Comparison of ENCODE assay signal across 8 cellular contexts in the genomic region with DNA sequence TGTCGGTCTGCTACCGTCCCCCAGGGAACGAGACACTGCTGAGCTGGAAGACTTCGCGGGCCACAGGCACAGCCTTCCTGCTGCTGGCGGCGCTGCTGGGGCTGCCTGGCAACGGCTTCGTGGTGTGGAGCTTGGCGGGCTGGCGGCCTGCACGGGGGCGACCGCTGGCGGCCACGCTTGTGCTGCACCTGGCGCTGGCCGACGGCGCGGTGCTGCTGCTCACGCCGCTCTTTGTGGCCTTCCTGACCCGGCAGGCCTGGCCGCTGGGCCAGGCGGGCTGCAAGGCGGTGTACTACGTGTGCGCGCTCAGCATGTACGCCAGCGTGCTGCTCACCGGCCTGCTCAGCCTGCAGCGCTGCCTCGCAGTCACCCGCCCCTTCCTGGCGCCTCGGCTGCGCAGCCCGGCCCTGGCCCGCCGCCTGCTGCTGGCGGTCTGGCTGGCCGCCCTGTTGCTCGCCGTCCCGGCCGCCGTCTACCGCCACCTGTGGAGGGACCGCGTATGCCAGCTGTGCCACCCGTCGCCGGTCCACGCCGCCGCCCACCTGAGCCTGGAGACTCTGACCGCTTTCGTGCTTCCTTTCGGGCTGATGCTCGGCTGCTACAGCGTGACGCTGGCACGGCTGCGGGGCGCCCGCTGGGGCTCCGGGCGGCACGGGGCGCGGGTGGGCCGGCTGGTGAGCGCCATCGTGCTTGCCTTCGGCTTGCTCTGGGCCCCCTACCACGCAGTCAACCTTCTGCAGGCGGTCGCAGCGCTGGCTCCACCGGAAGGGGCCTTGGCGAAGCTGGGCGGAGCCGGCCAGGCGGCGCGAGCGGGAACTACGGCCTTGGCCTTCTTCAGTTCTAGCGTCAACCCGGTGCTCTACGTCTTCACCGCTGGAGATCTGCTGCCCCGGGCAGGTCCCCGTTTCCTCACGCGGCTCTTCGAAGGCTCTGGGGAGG. TPM values are rescaled to one million over a fixed set of nuclear protein-coding genes. Genes with fewer than 3 reads are reported as not detected.
DNase-seq lines count a peak whose midpoint lies in the region; ATAC-seq lines count a peak whose summit lies in the region.

A gene with protein sequence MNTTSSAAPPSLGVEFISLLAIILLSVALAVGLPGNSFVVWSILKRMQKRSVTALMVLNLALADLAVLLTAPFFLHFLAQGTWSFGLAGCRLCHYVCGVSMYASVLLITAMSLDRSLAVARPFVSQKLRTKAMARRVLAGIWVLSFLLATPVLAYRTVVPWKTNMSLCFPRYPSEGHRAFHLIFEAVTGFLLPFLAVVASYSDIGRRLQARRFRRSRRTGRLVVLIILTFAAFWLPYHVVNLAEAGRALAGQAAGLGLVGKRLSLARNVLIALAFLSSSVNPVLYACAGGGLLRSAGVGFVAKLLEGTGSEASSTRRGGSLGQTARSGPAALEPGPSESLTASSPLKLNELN (plus strand): TSS at position 837 of the 939 bp plus-strand sequence. CDS start 4,150 bp downstream, outside the sequence.

- peak within 1 kb of the TSS; percentile 87 for H3K4me3 Mint-ChIP-seq in activated CD4-positive, alpha-beta memory T cell treated with anti-CD3 and anti-CD28 coated beads, Interleukin-2, amount 10 ng/mL, durations not matched to agents 7 days and 5 days

- no peaks in the 10 kb centered on the region for H3K27me3 Mint-ChIP-seq in activated CD4-positive, alpha-beta memory T cell treated with anti-CD3 and anti-CD28 coated beads, Interleukin-2, amount 10 ng/mL, durations not matched to agents 7 days and 5 days

- no peaks in the 10 kb centered on the region for H3K27me3 ChIP-seq in effector memory CD4-positive, alpha-beta T cell (replicated peaks; ENCODE audit: control insufficient read depth, insufficient read depth, low read length, poor library complexity, severe bottlenecking)
- no peaks in the 10 kb centered on the region for H3K27me3 ChIP-seq in subcutaneous abdominal adipose tissue (ENCODE audit: control insufficient read depth in 5 of 5, insufficient read depth in 4 of 5, low read length in 5 of 5)

- H3K27ac Mint-ChIP-seq in activated CD4-positive, alpha-beta memory T cell treated with anti-CD3 and anti-CD28 coated beads, Interleukin-2, amount 10 ng/mL, durations not matched to agents 7 days and 5 days: peak within 1 kb of the TSS; percentile 96

- ATAC-seq in GM21447 (IDR thresholded peaks at IDR 0.05; ENCODE audit: unreplicated experiment): peak; percentile 58

- CTCF ChIA-PET in activated CD4-positive, alpha-beta memory T cell treated with anti-CD3 and anti-CD28 coated beads, Interleukin-2, amount 10 ng/mL, durations not matched to agents 7 days and 5 days (lab: Charles Lee): interaction anchor here (0.9 to 9.0 kb wide), 18 partner anchors 10 to 253 kb away, joined by 3 to 144 read pairs (median 6); partner anchors contain the start of genes ADCY4, DHRS1, IRF9 and KHNYN

- POLR2A ChIA-PET in activated CD4-positive, alpha-beta memory T cell treated with anti-CD3 and anti-CD28 coated beads, Interleukin-2, amount 10 ng/mL, durations not matched to agents 7 days and 5 days (lab: Charles Lee): interaction anchor here (0.7 to 9.3 kb wide), 25 partner anchors 8 to 364 kb away, joined by 3 to 97 read pairs (median 4); partner anchors contain the start of genes CBLN3, CHMP4A, DHRS1 and EMC9

- peak within 1 kb of the TSS; percentile 75 for H3K27ac ChIP-seq in effector memory CD4-positive, alpha-beta T cell (ENCODE audit: insufficient read depth, low read length, poor library complexity, severe bottlenecking)
- peak within 1 kb of the TSS; percentile 74 for H3K27ac ChIP-seq in subcutaneous abdominal adipose tissue (ENCODE audit: low read depth, low read length)

- H3K9ac ChIP-seq in subcutaneous abdominal adipose tissue (ENCODE audit: low read length in 5 of 5): peak within 1 kb of the TSS in 4 of 5 donors; percentile 45 to 79 (median 62)

- H3K9me3 Mint-ChIP-seq in activated CD4-positive, alpha-beta memory T cell treated with anti-CD3 and anti-CD28 coated beads, Interleukin-2, amount 10 ng/mL, durations not matched to agents 7 days and 5 days: no peaks in the 10 kb centered on the region

- DNase-seq in DMS79 treated with DMSO at 0.1 percent for 48 hours (lab: John Stamatoyannopoulos, UW) (peak; percentile 72), Kasumi-1 (lab: John Stamatoyannopoulos, UW) (peak; percentile 61 to 65), mucosa of gallbladder (ENCODE audit: low spot score) (peak; percentile 66), COLO829 (ENCODE audit: low spot score) (no peak)
- DNase-seq in activated CD4-positive, alpha-beta memory T cell treated with anti-CD3 and anti-CD28 coated beads, Interleukin-2, amount 10 ng/mL, durations not matched to agents 7 days and 5 days: peak; percentile 76
- peak; percentile 58 to 67 (median 63) for DNase-seq in effector memory CD4-positive, alpha-beta T cell

- H3K36me3 Mint-ChIP-seq in activated CD4-positive, alpha-beta memory T cell treated with anti-CD3 and anti-CD28 coated beads, Interleukin-2, amount 10 ng/mL, durations not matched to agents 7 days and 5 days (ENCODE audit: low read depth): peaks cover 69% of the 10 kb centered on the region

- H3K4me3 ChIP-seq in effector memory CD4-positive, alpha-beta T cell (ENCODE audit: insufficient read depth, low read depth, low read length, poor library complexity, severe bottlenecking): peak within 1 kb of the TSS; percentile 47
- peak within 1 kb of the TSS; percentile 54 to 71 (median 67) for H3K4me3 ChIP-seq in subcutaneous abdominal adipose tissue (ENCODE audit: low read depth in 1 of 5, low read length in 5 of 5)

- peaks cover 75% of the 10 kb centered on the region for H3K4me1 Mint-ChIP-seq in activated CD4-positive, alpha-beta memory T cell treated with anti-CD3 and anti-CD28 coated beads, Interleukin-2, amount 10 ng/mL, durations not matched to agents 7 days and 5 days

- H3K4me1 ChIP-seq in effector memory CD4-positive, alpha-beta T cell (ENCODE audit: control insufficient read depth, insufficient read depth, low read length, poor library complexity, severe bottlenecking): peaks cover 65% of the 10 kb centered on the region
- peaks cover 17 to 83% (median 71%) of the 10 kb centered on the region in 5 donors for H3K4me1 ChIP-seq in subcutaneous abdominal adipose tissue (ENCODE audit: control insufficient read depth in 5 of 5, insufficient read depth in 5 of 5, low read length in 5 of 5)

- H3K36me3 ChIP-seq in effector memory CD4-positive, alpha-beta T cell (ENCODE audit: control insufficient read depth, insufficient read depth, low read length): peaks cover 17% of the 10 kb centered on the region
- peaks cover 5 to 19% (median 18%) of the 10 kb centered on the region in 5 donors for H3K36me3 ChIP-seq in subcutaneous abdominal adipose tissue (ENCODE audit: control insufficient read depth in 5 of 5, insufficient read depth in 5 of 5, low read length in 5 of 5)

- no peaks in the 10 kb centered on the region for H3K9me3 ChIP-seq in effector memory CD4-positive, alpha-beta T cell (ENCODE audit: control insufficient read depth, low read length)
- no peaks in the 10 kb centered on the region for H3K9me3 ChIP-seq in subcutaneous abdominal adipose tissue (ENCODE audit: control insufficient read depth in 5 of 5, low read length in 5 of 5)

RNA-seq across cellular contexts. Expression of the gene that starts here (rescaled TPM):
- 10 to 100 TPM; 36.1 to 37.9 TPM for total RNA-seq in activated CD4-positive, alpha-beta memory T cell treated with anti-CD3 and anti-CD28 coated beads, Interleukin-2, amount 10 ng/mL, durations not matched to agents 7 days and 5 days
- 6.5 TPM for total RNA-seq in mucosa of gallbladder
